Comparison of ENCODE assay signal across 8 cellular contexts in the genomic region with DNA sequence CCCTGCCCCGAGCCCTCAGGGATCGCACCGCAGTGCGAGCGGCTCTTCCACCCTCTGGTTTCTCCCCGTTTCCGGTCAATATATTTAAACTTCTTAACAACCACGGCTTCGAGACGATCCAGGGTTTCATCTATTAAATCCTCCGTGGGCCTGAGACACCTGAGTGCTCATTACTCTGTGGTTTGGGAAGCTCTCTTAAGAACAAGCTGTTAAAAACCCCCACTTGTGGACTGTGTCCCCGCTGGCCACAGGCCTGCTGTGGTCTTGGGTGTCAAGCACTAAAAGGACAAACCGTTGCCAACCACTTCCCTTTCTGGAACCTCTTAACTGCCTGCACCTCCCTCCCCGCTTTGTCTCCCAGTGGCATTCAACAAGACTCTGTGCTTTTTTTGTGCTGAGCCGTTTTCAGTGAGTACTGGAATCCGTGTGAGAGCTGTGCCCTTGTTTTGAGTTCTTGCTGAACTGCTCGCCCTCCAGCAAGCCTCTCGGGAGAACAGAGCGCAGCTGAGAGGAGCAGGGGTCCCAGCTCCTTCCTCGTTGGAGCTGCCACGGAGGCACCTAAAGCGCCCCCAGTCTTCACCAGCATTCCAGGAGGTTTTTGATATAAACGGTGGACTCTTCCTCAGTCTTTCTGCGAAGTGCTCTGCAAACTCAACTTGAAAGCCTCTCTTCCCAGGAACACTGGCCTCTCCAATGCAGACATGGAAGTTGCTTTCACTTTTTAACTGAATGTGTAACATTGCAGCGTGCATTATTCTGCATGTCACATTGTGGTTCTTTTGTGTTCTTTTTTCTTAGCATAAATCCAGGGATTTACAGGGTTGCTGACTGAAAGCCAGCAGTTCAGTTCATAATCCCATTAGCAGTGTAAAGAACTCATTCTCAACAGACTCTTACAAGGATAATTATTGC. TPM values are rescaled to one million over a fixed set of nuclear protein-coding genes. Genes with fewer than 3 reads are reported as not detected.
DNase-seq lines count a peak whose midpoint lies in the region; ATAC-seq and TF ChIP-seq lines count a peak whose summit lies in the region.

No MANE protein-coding gene starts in this region.

- peaks cover 12 to 31% (median 16%) of the 10 kb centered on the region in 4 donors for H3K4me1 Mint-ChIP-seq in naive thymus-derived CD8-positive, alpha-beta T cell

- DNase-seq in BJ (ENCODE audit: low read depth) (peak; percentile 26), KBM-7 (peak; percentile 96), foreskin fibroblast (peak; percentile 49 to 70), NCI-H2171 (lab: John Stamatoyannopoulos, UW) (no peak)
- peak; percentile 21 to 22 for DNase-seq in activated T-cell treated with anti-CD3 and anti-CD28 coated beads, Interleukin-2, amount 50 U/mL, for 48 hours
- DNase-seq in naive thymus-derived CD8-positive, alpha-beta T cell = peak in 1 of 10 donors; percentile 2
- no peak for DNase-seq in stimulated activated CD4-positive, alpha-beta T cell treated with anti-CD3 and anti-CD28 coated beads, Interleukin-2, amount 100 ng/mL, for 48 hours

- no peaks in the 10 kb centered on the region for H3K36me3 ChIP-seq in BJ (ENCODE audit: control insufficient read depth, insufficient read depth, low read length)

- TF ChIP-seq CTCF in BJ (IDR thresholded peaks at IDR 0.05; ENCODE audit: insufficient read depth, low read depth, low read length) (no peak), foreskin fibroblast (IDR thresholded peaks at IDR 0.05; ENCODE audit: low read depth, low read length) (no peak)

- H3K4me3 ChIP-seq in BJ (ENCODE audit: low read depth, low read length) = peak overlapping the region; percentile 55
- H3K4me3 ChIP-seq in foreskin fibroblast (ENCODE audit: low read depth in 1 of 2, low read length in 2 of 2) = peak overlapping the region; percentile 60 to 77

- no peaks in the 10 kb centered on the region for H3K27me3 ChIP-seq in BJ (ENCODE audit: control insufficient read depth, insufficient read depth, low read length)

- peaks cover 0 to 7% (median 5%) of the 10 kb centered on the region in 3 donors for H3K36me3 Mint-ChIP-seq in naive thymus-derived CD8-positive, alpha-beta T cell

- H3K9me3 Mint-ChIP-seq in naive thymus-derived CD8-positive, alpha-beta T cell = no peaks in the 10 kb centered on the region

- in situ Hi-C loops in KBM-7 (cut with MboI; ENCODE audit: low pct_unique_long_range_greater_than_20kb, low sequenced_read_pairs) = no loop called here

- peaks cover 35 to 93% (median 65%) of the 10 kb centered on the region in 5 donors for H3K27me3 Mint-ChIP-seq in naive thymus-derived CD8-positive, alpha-beta T cell

- peak overlapping the region; percentile 74 to 89 (median 86) for H3K4me3 Mint-ChIP-seq in naive thymus-derived CD8-positive, alpha-beta T cell

- POLR2A ChIA-PET in BJ (lab: Charles Lee) = interaction anchor here (0.7 to 1.0 kb wide), 3 partner anchors 8 to 32 kb away, joined by 4 to 5 read pairs (median 4); no protein-coding TSS in a partner anchor
- POLR2A ChIA-PET in naive thymus-derived CD8-positive, alpha-beta T cell (lab: Charles Lee) = no interaction called here

- peak overlapping the region in 4 of 10 donors; percentile 9 to 78 (median 67) for H3K27ac Mint-ChIP-seq in naive thymus-derived CD8-positive, alpha-beta T cell

- peak; percentile 48 for ATAC-seq in GM19023 (IDR thresholded peaks at IDR 0.05; ENCODE audit: unreplicated experiment)
- ATAC-seq in naive thymus-derived CD8-positive, alpha-beta T cell = peak in 1 of 2 donors; percentile 44

- CTCF ChIA-PET in BJ (lab: Yijun Ruan, JAX) = interaction anchor here (0.6 to 1.7 kb wide), 5 partner anchors 12 to 73 kb away, joined by 3 to 11 read pairs (median 3); no protein-coding TSS in a partner anchor

RNA-seq across cellular contexts. Expression of gene IGFBP7, which starts 0.7 kb away (rescaled TPM):
- 1,691 and 2,028 TPM in 2 replicates for polyA plus RNA-seq in BJ (2011; rRNA removed)
- polyA minus RNA-seq in BJ (2011; rRNA and poly(A)+ RNA removed) = 79.6 and 89.6 TPM in 2 replicates
- total RNA-seq in naive thymus-derived CD8-positive, alpha-beta T cell = not detected
- not detected for polyA plus RNA-seq in naive thymus-derived CD8-positive, alpha-beta T cell

Comparison
In these comparisons a context has a peak if more than half of its experiments do, and no peak if none do; other contexts are left out.
1. DNase-seq: peak in BJ (single experiment), KBM-7 (single experiment), activated T-cell treated with anti-CD3 and anti-CD28 coated beads, Interleukin-2, amount 50 U/mL, for 48 hours (2 of 2) and foreskin fibroblast (2 of 2); none in NCI-H2171 (single experiment) and stimulated activated CD4-positive, alpha-beta T cell treated with anti-CD3 and anti-CD28 coated beads, Interleukin-2, amount 100 ng/mL, for 48 hours (0 of 2).
2. RNA of gene IGFBP7, which starts 0.7 kb away (polyA plus RNA-seq): 1,691 to 2,028 TPM in BJ; not detected in naive thymus-derived CD8-positive, alpha-beta T cell; every median in the first group is over 1,000 times any median in the second.